In genomic region chr18:79933765-79934164, GRCh38 we compare ENCODE assay signal across 12 cellular contexts. TPM values are rescaled to one million over a fixed set of nuclear protein-coding genes. Genes with fewer than 3 reads are reported as not detected.
DNase-seq lines count a peak whose midpoint lies in the region; ATAC-seq and TF ChIP-seq lines count a peak whose summit lies in the region.
"Had no signal": no experiment of that assay in that cellular context is flagged by ENCODE, and none has a peak within 500 bp of the region (broad histone marks: within the 10 kb centered on the region; RNA-seq: fewer than 3 reads in every experiment).

No MANE protein-coding gene starts in this region.

- DNase-seq in AG04449 (ENCODE audit: low read depth, low spot score): peak; percentile 46
- DNase-seq in Kasumi-1 (lab: John Stamatoyannopoulos, UW): peak; percentile 97 to 98
- peak; percentile 71 to 78 (median 72) for DNase-seq in right lobe of liver
- DNase-seq in activated naive CD8-positive, alpha-beta T cell treated with anti-CD3 and anti-CD28 coated beads for 36 hours: no peak
- no peak for DNase-seq in retina
- DNase-seq in C1 segment of cervical spinal cord (lab: John Stamatoyannopoulos, UW): no peak
- DNase-seq: activated CD8-positive, alpha-beta memory T cell treated with anti-CD3 and anti-CD28 coated beads, Interleukin-2, amount 10 ng/mL, durations not matched to agents 7 days and 5 days had no signal

- H3K27ac ChIP-seq in right lobe of liver: peak overlapping the region; percentile 72 to 93 (median 73)

- CTCF ChIA-PET in AG04449 (lab: Yijun Ruan, JAX): interaction anchor here (0.7 to 2.0 kb wide), 10 partner anchors 9 to 323 kb away, joined by 3 to 8 read pairs (median 3); partner anchors contain the start of gene PARD6G

- peak; percentile 65 for TF ChIP-seq CTCF in AG04449 (IDR thresholded peaks at IDR 0.05; ENCODE audit: insufficient read depth, low read length, missing control alignments)
- TF ChIP-seq CTCF in right lobe of liver (IDR thresholded peaks at IDR 0.05): peak; percentile 51 to 69 (median 54)

- WGBS in right lobe of liver (ENCODE audit: insufficient coverage, low coverage, low lambda C conversion rate, missing lambda C conversion rate): 40% methylated on average over 10 of the region's 10 CpGs

- peaks cover 49% of the 10 kb centered on the region for H3K9me3 Mint-ChIP-seq in dendritic cell treated with granulocyte-macrophage colony-stimulating factor and Interleukin-4, amounts not matched to agents 40 ng/mL and 50 ng/mL, for 4 days
- H3K9me3 Mint-ChIP-seq in activated naive CD8-positive, alpha-beta T cell treated with anti-CD3 and anti-CD28 coated beads for 36 hours: peaks cover 49% of the 10 kb centered on the region

- H3K27me3 Mint-ChIP-seq in dendritic cell treated with granulocyte-macrophage colony-stimulating factor and Interleukin-4, amounts not matched to agents 40 ng/mL and 50 ng/mL, for 4 days: no peaks in the 10 kb centered on the region
- H3K27me3 Mint-ChIP-seq in activated naive CD8-positive, alpha-beta T cell treated with anti-CD3 and anti-CD28 coated beads for 36 hours: no peaks in the 10 kb centered on the region
- H3K27me3 Mint-ChIP-seq: activated CD8-positive, alpha-beta memory T cell treated with anti-CD3 and anti-CD28 coated beads, Interleukin-2, amount 10 ng/mL, durations not matched to agents 7 days and 5 days; T-cell had no signal

- H3K36me3 Mint-ChIP-seq in dendritic cell treated with granulocyte-macrophage colony-stimulating factor and Interleukin-4, amounts not matched to agents 40 ng/mL and 50 ng/mL, for 4 days (ENCODE audit: low read depth): peaks cover 92% of the 10 kb centered on the region
- H3K36me3 Mint-ChIP-seq in activated naive CD8-positive, alpha-beta T cell treated with anti-CD3 and anti-CD28 coated beads for 36 hours: peaks cover 89% of the 10 kb centered on the region

- no peaks in the 10 kb centered on the region for H3K27me3 ChIP-seq in right lobe of liver
- H3K27me3 ChIP-seq: adrenal gland had no signal

- H3K27ac Mint-ChIP-seq in dendritic cell treated with granulocyte-macrophage colony-stimulating factor and Interleukin-4, amounts not matched to agents 40 ng/mL and 50 ng/mL, for 4 days: peak overlapping the region; percentile 86
- no peak overlapping the region for H3K27ac Mint-ChIP-seq in activated naive CD8-positive, alpha-beta T cell treated with anti-CD3 and anti-CD28 coated beads for 36 hours
- H3K27ac Mint-ChIP-seq: activated CD8-positive, alpha-beta memory T cell treated with anti-CD3 and anti-CD28 coated beads, Interleukin-2, amount 10 ng/mL, durations not matched to agents 7 days and 5 days; T-cell had no signal

- H3K4me3 Mint-ChIP-seq in dendritic cell treated with granulocyte-macrophage colony-stimulating factor and Interleukin-4, amounts not matched to agents 40 ng/mL and 50 ng/mL, for 4 days: peak overlapping the region; percentile 56
- no peak overlapping the region for H3K4me3 Mint-ChIP-seq in activated naive CD8-positive, alpha-beta T cell treated with anti-CD3 and anti-CD28 coated beads for 36 hours
- H3K4me3 Mint-ChIP-seq: activated CD8-positive, alpha-beta memory T cell treated with anti-CD3 and anti-CD28 coated beads, Interleukin-2, amount 10 ng/mL, durations not matched to agents 7 days and 5 days; T-cell had no signal

- H3K4me1 ChIP-seq in right lobe of liver: peaks cover 2 to 52% (median 25%) of the 10 kb centered on the region in 4 donors

- H3K4me1 Mint-ChIP-seq in dendritic cell treated with granulocyte-macrophage colony-stimulating factor and Interleukin-4, amounts not matched to agents 40 ng/mL and 50 ng/mL, for 4 days (ENCODE audit: low read depth): peaks cover 70% of the 10 kb centered on the region
- peaks cover 2% of the 10 kb centered on the region for H3K4me1 Mint-ChIP-seq in activated naive CD8-positive, alpha-beta T cell treated with anti-CD3 and anti-CD28 coated beads for 36 hours
- H3K4me1 Mint-ChIP-seq: activated CD8-positive, alpha-beta memory T cell treated with anti-CD3 and anti-CD28 coated beads, Interleukin-2, amount 10 ng/mL, durations not matched to agents 7 days and 5 days had no signal

- POLR2A ChIA-PET in AG04449 (lab: Yijun Ruan, JAX): no interaction called here

- TF ChIP-seq POLR2A in right lobe of liver (IDR thresholded peaks at IDR 0.05): no peak

- ATAC-seq in right lobe of liver (peak; percentile 60 to 73 (median 65)), GM21423 (IDR thresholded peaks at IDR 0.05; ENCODE audit: unreplicated experiment) (no peak)
- ATAC-seq: activated CD8-positive, alpha-beta memory T cell treated with anti-CD3 and anti-CD28 coated beads, Interleukin-2, amount 10 ng/mL, durations not matched to agents 7 days and 5 days; T-cell had no signal

- intact Hi-C loops in dendritic cell treated with granulocyte-macrophage colony-stimulating factor and Interleukin-4, amounts not matched to agents 40 ng/mL and 50 ng/mL, for 4 days (cut with micrococcal nuclease): loop anchor here (2.0 to 10.0 kb wide), 3 partner anchors 17 to 99 kb away; partner anchors contain the start of genes RBFA, SLC66A2 and TXNL4A
- intact Hi-C loops in right lobe of liver (cut with DNase I): no loop called here

- no peaks in the 10 kb centered on the region for H3K9me3 ChIP-seq in right lobe of liver

- peaks cover 0 to 14% (median 7%) of the 10 kb centered on the region in 4 donors for H3K36me3 ChIP-seq in right lobe of liver
- H3K36me3 ChIP-seq: adrenal gland had no signal

- H3K4me3 ChIP-seq in AG04449 (ENCODE audit: low read depth, low read length) (no peak overlapping the region), right lobe of liver (peak overlapping the region in 2 of 3 donors; percentile 10 to 20)
- H3K4me3 ChIP-seq: adrenal gland, skin epidermis had no signal

RNA-seq across cellular contexts. Expression of gene SLC66A2, which starts 17.7 kb away (rescaled TPM):
- 100 to 1,000 TPM in 3 of 6 experiments, 10 to 100 TPM in 3; 61.6 to 140 (median 95.8) TPM for total RNA-seq in right lobe of liver
- 10 to 100 TPM; 30.0 to 30.2 TPM for total RNA-seq in activated naive CD8-positive, alpha-beta T cell treated with anti-CD3 and anti-CD28 coated beads for 36 hours

RNA-seq across cellular contexts. Expression of gene HSBP1L1, which starts 30.7 kb away (rescaled TPM):
- total RNA-seq in right lobe of liver: 10 to 100 TPM; 16.8 to 35.1 (median 23.7) TPM
- total RNA-seq in activated naive CD8-positive, alpha-beta T cell treated with anti-CD3 and anti-CD28 coated beads for 36 hours: 10 to 100 TPM; 11.2 to 14.5 TPM

RNA-seq across cellular contexts. Expression of gene TXNL4A, which starts 54.6 kb away (rescaled TPM):
- 10 to 100 TPM; 18.5 to 53.9 (median 37.8) TPM for total RNA-seq in right lobe of liver
- total RNA-seq in activated naive CD8-positive, alpha-beta T cell treated with anti-CD3 and anti-CD28 coated beads for 36 hours: 100 to 1,000 TPM; 230 to 241 TPM

Comparison
In these comparisons a context has a peak if more than half of its experiments do, and no peak if none do; other contexts are left out.
1. DNase-seq: peak in AG04449 (single experiment), Kasumi-1 (2 of 2) and right lobe of liver (3 of 3); none in activated naive CD8-positive, alpha-beta T cell treated with anti-CD3 and anti-CD28 coated beads for 36 hours (single experiment), retina (single experiment) and C1 segment of cervical spinal cord (0 of 14).
2. RNA of gene TXNL4A, which starts 54.6 kb away (total RNA-seq): 230 to 241 TPM in activated naive CD8-positive, alpha-beta T cell treated with anti-CD3 and anti-CD28 coated beads for 36 hours; 18.5 to 53.9 TPM in right lobe of liver; every median in the first group is over 4 times any median in the second.